Comparison of ENCODE assay signal across 18 cellular contexts in the genomic region with DNA sequence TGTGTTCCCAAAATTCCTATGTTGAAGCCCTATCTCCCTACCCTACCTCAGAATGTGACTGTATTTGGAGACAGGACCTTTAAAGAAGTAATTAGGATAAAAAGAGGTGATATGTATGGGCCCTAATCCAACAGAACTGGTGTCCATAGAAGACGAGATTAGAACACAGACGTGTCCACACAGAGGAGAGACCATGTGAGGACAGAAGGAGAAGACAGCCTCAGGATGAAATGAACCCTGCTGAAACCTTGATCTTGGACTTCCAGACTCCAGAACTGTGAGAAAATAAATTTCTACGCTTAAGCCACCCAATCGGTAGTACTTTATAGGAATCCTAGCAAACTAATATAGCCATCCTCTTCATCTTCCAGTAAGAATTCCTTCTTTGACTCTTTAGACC. TPM values are rescaled to one million over a fixed set of nuclear protein-coding genes. Genes with fewer than 3 reads are reported as not detected.
A peak's percentile ranks its signal among the peaks of the same experiment; 100 is the strongest.
DNase-seq lines count a peak whose midpoint lies in the region; ATAC-seq and TF ChIP-seq lines count a peak whose summit lies in the region.
"Had no signal": no experiment of that assay in that cellular context is flagged by ENCODE, and none has a peak within 500 bp of the region (broad histone marks: within the 10 kb centered on the region; RNA-seq: fewer than 3 reads in every experiment).

No MANE protein-coding gene starts in this region.

- H3K4me1 ChIP-seq in BLaER1 (peaks cover 89% of the 10 kb centered on the region), DND-41 (ENCODE audit: insufficient read depth, low read length) (peaks cover 97% of the 10 kb centered on the region), trophoblast cell (ENCODE audit: control insufficient read depth in 1 of 2, insufficient read depth in 2 of 2, low read length in 2 of 2) (peaks cover under 1 to 2% of the 10 kb centered on the region in 2 experiments), thyroid gland (peaks cover 30 to 51% of the 10 kb centered on the region in 2 donors)

- H3K4me3 Mint-ChIP-seq in brain: no peak overlapping the region
- H3K4me3 Mint-ChIP-seq in nephron: no peak overlapping the region

- H3K36me3 Mint-ChIP-seq in brain (peaks cover 26% of the 10 kb centered on the region), nephron (ENCODE audit: low read depth) (peaks cover 21% of the 10 kb centered on the region)

- DNase-seq in DND-41 (no peak), COLO829 (ENCODE audit: low spot score) (no peak), dedifferentiated amniotic fluid mesenchymal stem cell (ENCODE audit: extremely low spot score) (no peak), trophoblast cell (no peak), thyroid gland (no peak)
- DNase-seq: C1 segment of cervical spinal cord, DMS 273 treated with DMSO at 0.1 percent for 48 hours, GM23248, NCI-H1417 treated with DMSO at 0.1 percent for 48 hours, NCI-H187 treated with DMSO at 0.1 percent for 48 hours, NCI-H345, NCI-H524 treated with DMSO at 0.1 percent for 48 hours, PC-3 had no signal

- H3K79me2 ChIP-seq in DND-41 (ENCODE audit: insufficient read depth, low read length) (peaks cover 79% of the 10 kb centered on the region), trophoblast cell (ENCODE audit: control insufficient read depth, insufficient read depth, low read length, poor library complexity) (no peaks in the 10 kb centered on the region)

- H2AFZ ChIP-seq in DND-41 (ENCODE audit: low read depth, low read length): no peak overlapping the region
- H2AFZ ChIP-seq in trophoblast cell (ENCODE audit: insufficient read depth, low read length, poor library complexity): no peak overlapping the region
- H2AFZ ChIP-seq: GM23248 had no signal

- H2BK5ac ChIP-seq in trophoblast cell (ENCODE audit: low read depth, low read length, poor library complexity): no peak overlapping the region

- intact Hi-C loops in thyroid gland (cut with DNase I): loop anchor here (5.0 kb wide), 1 partner anchor 32 kb away; no protein-coding TSS in a partner anchor

- H3K4ac ChIP-seq in trophoblast cell (ENCODE audit: low read depth, low read length): no peak overlapping the region

- no peak for ATAC-seq in DND-41 (ENCODE audit: insufficient read depth, low read depth)
- ATAC-seq: PC-3 had no signal

- H3K27me3 ChIP-seq in BLaER1 (no peaks in the 10 kb centered on the region), DND-41 (ENCODE audit: insufficient read depth, low read length, poor library complexity) (no peaks in the 10 kb centered on the region), trophoblast cell (ENCODE audit: insufficient read depth, low read length) (no peaks in the 10 kb centered on the region), thyroid gland (no peaks in the 10 kb centered on the region)

- no CpG with 5 or more reads among the region's 4 CpGs for WGBS in trophoblast cell (ENCODE audit: extremely low coverage, insufficient coverage, insufficient read length)
- WGBS in thyroid gland, 2 donors: 97 to 98% methylated on average over 4 of the region's 4 CpGs

- peaks cover 86% of the 10 kb centered on the region for H3K36me3 ChIP-seq in BLaER1
- H3K36me3 ChIP-seq in DND-41 (ENCODE audit: insufficient read depth, low read length): peaks cover 54% of the 10 kb centered on the region
- peaks cover 22 to 30% of the 10 kb centered on the region in 2 experiments for H3K36me3 ChIP-seq in trophoblast cell (ENCODE audit: control insufficient read depth in 1 of 2, insufficient read depth in 2 of 2, low read length in 2 of 2)
- H3K36me3 ChIP-seq in thyroid gland: peaks cover 0 to 5% of the 10 kb centered on the region in 2 donors

- H3K4me1 Mint-ChIP-seq in brain: peaks cover 73% of the 10 kb centered on the region
- H3K4me1 Mint-ChIP-seq in nephron: peaks cover 77% of the 10 kb centered on the region

- H4K12ac ChIP-seq in trophoblast cell (ENCODE audit: low read depth, low read length): no peak overlapping the region

- H3K4me3 ChIP-seq in BLaER1 (no peak overlapping the region), DND-41 (ENCODE audit: low read depth in 1 of 2, low read length in 2 of 2) (no peak overlapping the region), trophoblast cell (ENCODE audit: low read depth, low read length) (no peak overlapping the region), thyroid gland (replicated peaks in 1 of 3) (no peak overlapping the region)
- H3K4me3 ChIP-seq: GM23248, HAP-1 had no signal

- no peak overlapping the region for H4K91ac ChIP-seq in trophoblast cell (ENCODE audit: low read depth, low read length)

- H3K27ac ChIP-seq in BLaER1: peak overlapping the region; percentile 49
- peak overlapping the region; percentile 95 for H3K27ac ChIP-seq in DND-41 (ENCODE audit: low read length)
- H3K27ac ChIP-seq in trophoblast cell (ENCODE audit: low read depth, low read length): no peak overlapping the region
- no peak overlapping the region for H3K27ac ChIP-seq in thyroid gland
- H3K27ac ChIP-seq: HL-60 had no signal

- H3K9me3 ChIP-seq in BLaER1 (no peaks in the 10 kb centered on the region), DND-41 (ENCODE audit: insufficient read depth, low read length, severe bottlenecking) (no peaks in the 10 kb centered on the region), trophoblast cell (ENCODE audit: insufficient read depth, low read depth, low read length) (no peaks in the 10 kb centered on the region), thyroid gland (no peaks in the 10 kb centered on the region)
- H3K9me3 ChIP-seq: HAP-1 had no signal

- peaks cover 0 to 3% (median 0%) of the 10 kb centered on the region in 5 experiments for H3K9me3 Mint-ChIP-seq in brain
- no peaks in the 10 kb centered on the region for H3K9me3 Mint-ChIP-seq in nephron

- no peak overlapping the region for H3K23ac ChIP-seq in trophoblast cell (ENCODE audit: low read length)

- H2BK120ac ChIP-seq in trophoblast cell (ENCODE audit: insufficient read depth, low read length, poor library complexity): no peak overlapping the region

- TF ChIP-seq POLR2A in thyroid gland (IDR thresholded peaks at IDR 0.05): no peak

- no peaks in the 10 kb centered on the region for H3K27me3 Mint-ChIP-seq in brain
- no peaks in the 10 kb centered on the region for H3K27me3 Mint-ChIP-seq in nephron (ENCODE audit: low read depth)

- no peak overlapping the region for H3K9ac ChIP-seq in BLaER1
- no peak overlapping the region for H3K9ac ChIP-seq in DND-41 (ENCODE audit: low read depth, low read length)
- no peak overlapping the region for H3K9ac ChIP-seq in trophoblast cell (ENCODE audit: low read length)
- H3K9ac ChIP-seq: GM23248 had no signal

- no peak overlapping the region for H3K4me2 ChIP-seq in BLaER1
- no peak overlapping the region for H3K4me2 ChIP-seq in DND-41 (ENCODE audit: insufficient read depth, low read length)
- H3K4me2 ChIP-seq in trophoblast cell (ENCODE audit: low read length): no peak overlapping the region

- H2AK5ac ChIP-seq in trophoblast cell (ENCODE audit: low read length): no peak overlapping the region

- no peak overlapping the region for H2BK12ac ChIP-seq in trophoblast cell (ENCODE audit: low read length)

- no peak overlapping the region for H3K18ac ChIP-seq in trophoblast cell (ENCODE audit: low read length)

- H3K79me1 ChIP-seq in trophoblast cell (ENCODE audit: low read length): no peaks in the 10 kb centered on the region

- no peak for TF ChIP-seq CTCF in DND-41 (IDR thresholded peaks at IDR 0.05; ENCODE audit: borderline replicate concordance, extremely low read depth, low read length, poor library complexity, severe bottlenecking)
- no peak for TF ChIP-seq CTCF in brain (conservative IDR thresholded peaks at IDR 0.05)
- TF ChIP-seq CTCF in nephron (IDR thresholded peaks at IDR 0.05; ENCODE audit: unreplicated experiment in 3 of 3): no peak
- TF ChIP-seq CTCF in thyroid gland (IDR thresholded peaks at IDR 0.05): no peak

- H4K20me1 ChIP-seq in BLaER1 (no peaks in the 10 kb centered on the region), DND-41 (ENCODE audit: insufficient read depth, low read length) (no peaks in the 10 kb centered on the region)

- no peak overlapping the region for H4K8ac ChIP-seq in trophoblast cell (ENCODE audit: low read depth, low read length)

- H3K14ac ChIP-seq in trophoblast cell (ENCODE audit: low read length): no peak overlapping the region

- peak overlapping the region in 3 of 5 experiments; percentile 13 to 61 (median 29) for H3K27ac Mint-ChIP-seq in brain
- H3K27ac Mint-ChIP-seq in nephron: peak overlapping the region in 2 of 3 experiments; percentile 32 to 39

RNA-seq across cellular contexts. Expression of gene TRAF3IP2, which starts 35.7 kb away (rescaled TPM):
- polyA plus RNA-seq in brain (ENCODE audit: insufficient read depth, low read depth, low replicate concordance): 102 TPM
- polyA plus RNA-seq in trophoblast cell (2013): 17.6 and 19.0 TPM in 2 replicates
- 10 to 100 TPM; 33.2 to 39.6 (median 37.0) TPM for total RNA-seq in thyroid gland

Comparison
In these comparisons a context has a peak if more than half of its experiments do, and no peak if none do; other contexts are left out.
1. H3K27ac ChIP-seq: peak in BLaER1 (single experiment) and DND-41 (single experiment); none in trophoblast cell (single experiment) and thyroid gland (0 of 3).